Comparison of ENCODE assay signal across 6 cellular contexts in the genomic region with DNA sequence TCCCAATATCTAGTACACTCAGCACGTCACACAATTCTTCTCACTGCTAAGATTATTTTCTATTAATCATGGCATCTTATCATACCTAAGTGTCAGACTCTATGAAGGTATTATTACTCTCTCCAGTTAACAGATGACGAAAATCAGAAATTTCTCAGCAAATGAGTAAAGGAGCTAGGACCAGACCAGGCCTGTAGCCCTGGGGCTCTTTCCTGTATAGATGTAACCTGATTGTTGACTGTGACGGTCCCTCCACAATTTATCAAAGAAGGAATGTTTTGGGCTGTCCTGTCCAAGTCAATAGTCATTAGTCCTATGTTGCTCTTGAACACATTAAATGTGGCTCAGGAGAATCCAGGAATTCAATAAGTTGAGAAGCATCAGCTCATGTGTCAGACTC.
"Had no signal": no experiment of that assay in that cellular context is flagged by ENCODE, and none has a peak within 500 bp of the region (broad histone marks: within the 10 kb centered on the region; RNA-seq: fewer than 3 reads in every experiment).

No MANE protein-coding gene starts in this region.

- DNase-seq: GDM1, GF-D8 had no signal

- H3K4me3 ChIP-seq: GM12878 had no signal

- ATAC-seq: GM12878 had no signal

- FAIRE-seq: G401.6, GM12878, GM12891, GM12892 had no signal
